Comparison of ENCODE assay signal across 7 cellular contexts in genomic region chr7:142908921-142909870, GRCh38. TPM values are rescaled to one million over a fixed set of nuclear protein-coding genes. Genes with fewer than 3 reads are reported as not detected.
A peak's percentile ranks its signal among the peaks of the same experiment; 100 is the strongest.
DNase-seq lines count a peak whose midpoint lies in the region; ATAC-seq and TF ChIP-seq lines count a peak whose summit lies in the region.
"Had no signal": no experiment of that assay in that cellular context is flagged by ENCODE, and none has a peak within 500 bp of the region (broad histone marks: within the 10 kb centered on the region; RNA-seq: fewer than 3 reads in every experiment).

No MANE protein-coding gene starts in this region.

- in situ Hi-C loops in SK-MEL-5 (cut with HindIII; ENCODE audit: low pct_unique_long_range_greater_than_20kb, low sequenced_read_pairs), result no loop called here

- no peak overlapping the region for H3K4me3 ChIP-seq in GM12875 (ENCODE audit: low read depth, low read length)

- TF ChIP-seq CTCF in GM12875 (IDR thresholded peaks at IDR 0.05; ENCODE audit: borderline replicate concordance, insufficient read depth, low read depth, low read length), result peak; percentile 56; the same call in 1 of the 2 replicates

- ATAC-seq in HG03378 (IDR thresholded peaks at IDR 0.05; ENCODE audit: unreplicated experiment) (no peak), GM18517 (IDR thresholded peaks at IDR 0.05; ENCODE audit: unreplicated experiment) (no peak)

- DNase-seq in SK-MEL-5 (ENCODE audit: low read depth, low spot score) (peak; percentile 67), midbrain (lab: John Stamatoyannopoulos, UW) (peak; percentile 5), foreskin melanocyte (no peak)
- DNase-seq: activated naive CD8-positive, alpha-beta T cell treated with anti-CD3 and anti-CD28 coated beads, Interleukin-2, amount 10 ng/mL, durations not matched to agents 7 days and 5 days had no signal

RNA-seq across cellular contexts. Expression of gene TRPV6, which starts 23.7 kb away (rescaled TPM):
- total RNA-seq in SK-MEL-5 (2014; rRNA removed; shearing (Covaris generic)), result 0.11 TPM in 1 of 2 replicates, not detected in the other
- 0.04 and 0.06 TPM in 2 replicates for polyA plus RNA-seq in SK-MEL-5 (2015; cell fraction: cytosol; rRNA removed)
- polyA plus RNA-seq in SK-MEL-5 (2015; cell fraction: nucleus; rRNA removed), result 2.0 and 3.9 TPM in 2 replicates
- total RNA-seq: activated naive CD8-positive, alpha-beta T cell treated with anti-CD3 and anti-CD28 coated beads, Interleukin-2, amount 10 ng/mL, durations not matched to agents 7 days and 5 days had no signal

RNA-seq across cellular contexts. Expression of gene TRPV5, which starts 24.4 kb away (rescaled TPM):
- not detected in 2 replicates for total RNA-seq in SK-MEL-5 (2014; rRNA removed; shearing (Covaris generic))
- polyA plus RNA-seq in SK-MEL-5 (2015; cell fraction: cytosol; rRNA removed), result not detected in 2 replicates
- 1.0 TPM in 1 of 2 replicates, not detected in the other for polyA plus RNA-seq in SK-MEL-5 (2015; cell fraction: nucleus; rRNA removed)
- total RNA-seq: activated naive CD8-positive, alpha-beta T cell treated with anti-CD3 and anti-CD28 coated beads, Interleukin-2, amount 10 ng/mL, durations not matched to agents 7 days and 5 days had no signal

RNA-seq across cellular contexts. Expression of gene LLCFC1, which starts 30.1 kb away (rescaled TPM):
- not detected in 2 replicates for total RNA-seq in SK-MEL-5 (2014; rRNA removed; shearing (Covaris generic))
- not detected in 2 replicates for polyA plus RNA-seq in SK-MEL-5 (2015; cell fraction: cytosol; rRNA removed)
- not detected in 2 replicates for polyA plus RNA-seq in SK-MEL-5 (2015; cell fraction: nucleus; rRNA removed)
- total RNA-seq: activated naive CD8-positive, alpha-beta T cell treated with anti-CD3 and anti-CD28 coated beads, Interleukin-2, amount 10 ng/mL, durations not matched to agents 7 days and 5 days had no signal

RNA-seq across cellular contexts. Expression of gene KEL, which starts 53.0 kb away (rescaled TPM):
- 2.2 TPM in 1 of 2 replicates, not detected in the other for total RNA-seq in SK-MEL-5 (2014; rRNA removed; shearing (Covaris generic))
- 0.14 and 0.35 TPM in 2 replicates for polyA plus RNA-seq in SK-MEL-5 (2015; cell fraction: cytosol; rRNA removed)
- 4.2 and 5.6 TPM in 2 replicates for polyA plus RNA-seq in SK-MEL-5 (2015; cell fraction: nucleus; rRNA removed)

RNA-seq across cellular contexts. Expression of gene EPHB6, which starts 54.3 kb away (rescaled TPM):
- 0.48 and 0.59 TPM in 2 replicates for total RNA-seq in SK-MEL-5 (2014; rRNA removed; shearing (Covaris generic))
- 1.4 and 2.9 TPM in 2 replicates for polyA plus RNA-seq in SK-MEL-5 (2015; cell fraction: cytosol; rRNA removed)
- 2.0 and 11.1 TPM in 2 replicates for polyA plus RNA-seq in SK-MEL-5 (2015; cell fraction: nucleus; rRNA removed)
